Comparison of ENCODE assay signal across 13 cellular contexts in genomic region chr20:32315885-32316284, GRCh38.
"Had no signal": no experiment of that assay in that cellular context is flagged by ENCODE, and none has a peak within 500 bp of the region (broad histone marks: within the 10 kb centered on the region; RNA-seq: fewer than 3 reads in every experiment).

No MANE protein-coding gene starts in this region.

- H3K4me3 ChIP-seq: ascending aorta, dorsolateral prefrontal cortex, lung, ovary, sigmoid colon, transverse colon had no signal

- H3K27ac ChIP-seq: ascending aorta, ovary, sigmoid colon, transverse colon, VCaP had no signal

- H3K4me3 Mint-ChIP-seq: activated naive CD8-positive, alpha-beta T cell treated with anti-CD3 and anti-CD28 coated beads, Interleukin-2, amount 10 ng/mL, durations not matched to agents 7 days and 5 days had no signal

- H3K9me3 ChIP-seq: ascending aorta, ovary, sigmoid colon, SK-N-SH, transverse colon had no signal

- H3K27me3 ChIP-seq: ascending aorta, dorsolateral prefrontal cortex, ovary, sigmoid colon, transverse colon had no signal

- DNase-seq: activated CD8-positive, alpha-beta memory T cell treated with anti-CD3 and anti-CD28 coated beads for 24 hours; activated naive CD8-positive, alpha-beta T cell treated with anti-CD3 and anti-CD28 coated beads, Interleukin-2, amount 10 ng/mL, durations not matched to agents 7 days and 5 days; dorsolateral prefrontal cortex; midbrain; ovary; sigmoid colon; SK-N-SH; stimulated activated naive CD4-positive, alpha-beta T cell; T-helper 1 cell; transverse colon had no signal

- H3K4me2 ChIP-seq: SK-N-SH had no signal

- H3K9me2 ChIP-seq: SK-N-SH had no signal

- H3K36me3 ChIP-seq: ovary had no signal

- H3K4me1 ChIP-seq: ascending aorta, sigmoid colon, transverse colon had no signal

- H3K27me3 Mint-ChIP-seq: activated naive CD8-positive, alpha-beta T cell treated with anti-CD3 and anti-CD28 coated beads, Interleukin-2, amount 10 ng/mL, durations not matched to agents 7 days and 5 days had no signal

- H3K9ac ChIP-seq: SK-N-SH had no signal

- H3K27ac Mint-ChIP-seq: activated naive CD8-positive, alpha-beta T cell treated with anti-CD3 and anti-CD28 coated beads, Interleukin-2, amount 10 ng/mL, durations not matched to agents 7 days and 5 days had no signal
